ENCODE assay signal across 14 cellular contexts in the genomic region with DNA sequence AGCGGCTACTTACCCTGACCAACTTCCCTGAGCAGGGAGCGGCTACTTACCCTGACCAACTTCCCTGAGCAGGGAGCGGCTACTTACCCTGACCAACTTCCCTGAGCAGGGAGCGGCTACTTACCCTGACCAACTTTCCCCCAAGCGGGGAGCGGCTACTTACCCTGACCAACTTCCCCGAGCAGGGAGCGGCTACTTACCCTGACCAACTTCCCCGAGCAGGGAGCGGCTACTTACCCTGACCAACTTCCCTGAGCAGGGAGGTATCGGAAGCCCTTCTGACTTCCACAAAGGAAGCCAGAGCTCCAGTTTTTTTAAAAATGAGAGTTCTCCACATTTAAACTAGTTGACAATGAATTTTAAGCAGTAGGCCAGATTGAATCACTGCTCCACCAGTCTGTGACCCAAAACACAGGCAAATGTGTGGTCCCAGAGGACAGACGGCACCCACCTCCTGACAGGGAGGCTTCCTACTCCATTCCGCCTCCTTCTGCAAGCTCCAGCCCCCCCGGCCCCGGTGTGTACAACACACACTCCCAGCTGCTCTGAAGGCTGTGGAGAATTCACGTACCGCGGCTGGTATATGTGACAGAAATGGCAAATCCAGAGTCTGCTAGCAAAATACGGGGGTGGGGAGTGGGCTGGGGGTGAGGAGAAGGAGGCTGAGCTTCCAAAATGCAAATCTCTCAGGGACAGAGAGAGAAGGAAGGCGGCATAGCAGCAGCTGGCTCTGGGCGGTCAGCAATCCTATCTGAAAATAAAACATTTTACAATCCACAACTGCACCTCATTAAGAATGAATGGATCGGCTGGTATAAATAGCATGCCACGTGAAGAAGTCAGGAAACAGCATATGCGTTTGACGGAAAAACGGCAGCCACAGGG. TPM values are rescaled to one million over a fixed set of nuclear protein-coding genes. Genes with fewer than 3 reads are reported as not detected.
DNase-seq lines count a peak whose midpoint lies in the region; ATAC-seq, FAIRE-seq and TF ChIP-seq lines count a peak whose summit lies in the region.
"Had no signal": no experiment of that assay in that cellular context is flagged by ENCODE, and none has a peak within 500 bp of the region (broad histone marks: within the 10 kb centered on the region; RNA-seq: fewer than 3 reads in every experiment).

No MANE protein-coding gene starts in this region.

- peak overlapping the region; percentile 60 to 67 for H3K27ac ChIP-seq in kidney (ENCODE audit: low read depth in 2 of 2, low read length in 2 of 2)

- no peaks in the 10 kb centered on the region for H3K36me3 ChIP-seq in ES-I3 (ENCODE audit: insufficient read depth, low read length)
- no peaks in the 10 kb centered on the region for H3K36me3 ChIP-seq in kidney (ENCODE audit: control insufficient read depth in 1 of 2, insufficient read depth in 2 of 2, low read length in 2 of 2)

- H3K9ac ChIP-seq in ES-I3 (ENCODE audit: low read depth, low read length) (peak overlapping the region; percentile 25; the same call in 1 of the 2 replicates), kidney (ENCODE audit: low read length in 2 of 2) (peak overlapping the region in 1 of 2 donors; percentile 26)

- no peak for TF ChIP-seq POLR2A in H54 (IDR thresholded peaks at IDR 0.05; ENCODE audit: low read depth, low read length)

- TF ChIP-seq CTCF in chondrocyte (IDR thresholded peaks at IDR 0.05) = no peak
- TF ChIP-seq CTCF in kidney (IDR thresholded peaks at IDR 0.05; ENCODE audit: borderline replicate concordance, extremely low read depth, insufficient read depth) = no peak

- H3K4me1 Mint-ChIP-seq in chondrocyte (ENCODE audit: low read depth) = no peaks in the 10 kb centered on the region

- intact Hi-C loops in kidney (cut with DNase I) (no loop called here), sciatic nerve (cut with DNase I) (no loop called here)

- DNase-seq in chondrocyte (ENCODE audit: low spot score) (peak; percentile 70), kidney (peak; percentile 55), sciatic nerve (ENCODE audit: low spot score) (peak; percentile 56), H54 (ENCODE audit: insufficient read length, low spot score) (no peak), NCI-H1436 (lab: John Stamatoyannopoulos, UW) (no peak), NCI-H1092 treated with DMSO at 0.1 percent for 48 hours (lab: John Stamatoyannopoulos, UW) (no peak)
- DNase-seq: activated T-cell treated with anti-CD3 and anti-CD28 coated beads for 4 hours, DMS79 treated with DMSO at 0.1 percent for 48 hours, KG1, NCI-H187 had no signal

- H3K36me3 Mint-ChIP-seq in chondrocyte (ENCODE audit: low read depth) = no peaks in the 10 kb centered on the region

- H3K4me1 ChIP-seq in ES-I3 (ENCODE audit: insufficient read depth, low read length) (peaks cover 19% of the 10 kb centered on the region; the same call in 1 of the 2 replicates), kidney (ENCODE audit: control insufficient read depth in 1 of 2, insufficient read depth in 1 of 2, low read depth in 1 of 2, low read length in 2 of 2) (no peaks in the 10 kb centered on the region)

- H3K9me3 ChIP-seq in ES-I3 (ENCODE audit: control insufficient read depth, insufficient read depth, low read length) (no peaks in the 10 kb centered on the region), kidney (ENCODE audit: control insufficient read depth in 1 of 2, low read length in 2 of 2) (no peaks in the 10 kb centered on the region)

- H3K27me3 Mint-ChIP-seq in chondrocyte (ENCODE audit: low read depth) = no peaks in the 10 kb centered on the region

- no peaks in the 10 kb centered on the region for H3K9me3 Mint-ChIP-seq in chondrocyte (ENCODE audit: low read depth)

- H3K4me3 ChIP-seq in kidney (ENCODE audit: low read length in 2 of 2) = no peak overlapping the region

- no peak overlapping the region for H3K27ac Mint-ChIP-seq in chondrocyte (ENCODE audit: unreplicated experiment)

- no peak for ATAC-seq in sciatic nerve
- no peak for ATAC-seq in HG03342 (IDR thresholded peaks at IDR 0.05; ENCODE audit: unreplicated experiment)
- ATAC-seq: HCT116 had no signal

- no peak for FAIRE-seq in kidney (lab: Jason Lieb, UNC)
- FAIRE-seq in H54 (lab: Jason Lieb, UNC) = no peak
- FAIRE-seq: endometrium had no signal

- H3K4me3 Mint-ChIP-seq in chondrocyte (ENCODE audit: unreplicated experiment) = no peak overlapping the region

RNA-seq across cellular contexts. Expression of gene DOC2B, which starts 53.0 kb away (rescaled TPM):
- 0.31 to 0.64 TPM (median 0.32 TPM) in 3 replicates for total RNA-seq in chondrocyte
- total RNA-seq in kidney = 21.6 TPM
- polyA plus RNA-seq in kidney (ENCODE audit: insufficient read depth, low read depth, low replicate concordance) = 4.2 TPM
- 27.2 TPM for total RNA-seq in sciatic nerve

Comparison
In these comparisons a context has a peak if more than half of its experiments do, and no peak if none do; other contexts are left out.
1. DNase-seq: peak in chondrocyte (single experiment), kidney (single experiment) and sciatic nerve (single experiment); none in H54 (single experiment), NCI-H1436 (single experiment) and NCI-H1092 treated with DMSO at 0.1 percent for 48 hours (single experiment).
2. RNA of gene DOC2B, which starts 53.0 kb away (total RNA-seq): 27.2 TPM in sciatic nerve (single experiment) and 21.6 TPM in kidney (single experiment); 0.31 to 0.64 TPM in chondrocyte; every median in the first group is over 10 times any median in the second.